Comparison of ENCODE assay signal across 8 cellular contexts in the genomic region with DNA sequence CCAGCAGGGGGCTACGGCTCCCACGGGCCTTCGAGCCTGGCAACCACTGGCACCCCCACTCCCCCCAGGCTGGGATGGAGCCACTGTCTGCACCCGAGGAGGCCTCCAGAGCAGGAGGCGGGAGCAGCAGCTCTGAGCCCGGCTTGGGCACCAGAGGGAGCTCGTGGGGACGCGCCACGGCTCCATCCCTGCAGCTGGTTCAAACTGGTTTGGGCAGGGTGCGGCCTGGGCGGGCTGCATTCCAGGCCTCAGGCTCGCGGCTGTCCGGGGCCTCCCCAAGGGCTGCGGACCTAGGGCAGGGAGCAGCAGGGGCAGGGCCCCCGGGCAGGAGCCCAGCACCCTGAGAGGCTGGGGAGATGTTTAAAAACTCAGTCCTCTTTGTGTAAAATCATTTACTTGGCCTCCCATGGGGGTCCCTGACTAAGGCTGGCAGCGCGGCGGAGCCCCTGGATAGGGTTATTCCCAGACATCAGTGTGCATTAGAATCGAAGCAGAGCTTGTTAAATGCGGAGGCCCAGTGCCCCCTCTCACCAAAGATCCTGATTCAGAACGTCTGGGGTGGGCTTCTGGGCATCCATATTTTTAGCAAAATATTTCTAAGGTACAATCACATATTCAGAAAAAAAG. TPM values are rescaled to one million over a fixed set of nuclear protein-coding genes. Genes with fewer than 3 reads are reported as not detected.
DNase-seq lines count a peak whose midpoint lies in the region; ATAC-seq and TF ChIP-seq lines count a peak whose summit lies in the region.

No MANE protein-coding gene starts in this region.

- no peaks in the 10 kb centered on the region for H3K36me3 ChIP-seq in liver (ENCODE audit: control insufficient read depth in 4 of 4, insufficient read depth in 3 of 4, low read depth in 1 of 4, low read length in 3 of 4)

- H3K4me3 ChIP-seq in AG09309 (ENCODE audit: control insufficient read depth, low read depth, low read length) (no peak overlapping the region), liver (ENCODE audit: low read depth in 1 of 3, low read length in 3 of 3) (no peak overlapping the region)

- no peak overlapping the region for H3K27ac ChIP-seq in liver (ENCODE audit: low read depth in 1 of 2, low read length in 2 of 2)

- DNase-seq in AG09309 (ENCODE audit: low read depth): peak; percentile 52
- peak; percentile 50 for DNase-seq in NCI-H446 treated with DMSO at 0.1 percent for 48 hours (lab: John Stamatoyannopoulos, UW)
- DNase-seq in activated CD4-positive, alpha-beta T cell treated with anti-CD3 and anti-CD28 coated beads for 48 hours: peak; percentile 89
- DNase-seq in dedifferentiated amniotic fluid mesenchymal stem cell (ENCODE audit: extremely low spot score): peak; percentile 90
- DNase-seq in stimulated activated CD4-positive, alpha-beta T cell treated with anti-CD3 and anti-CD28 coated beads, Interleukin-4, amount 100 ng/mL, for 24 hours: peak; percentile 87

- peak; percentile 69 to 78 for TF ChIP-seq RAD21 in liver (IDR thresholded peaks at IDR 0.05)

- H3K9ac ChIP-seq in liver (ENCODE audit: low read depth in 1 of 2, low read length in 2 of 2): peak overlapping the region in 1 of 2 donors; percentile 39

- peak; percentile 42 for ATAC-seq in GM18861 (IDR thresholded peaks at IDR 0.05; ENCODE audit: unreplicated experiment)
- peak; percentile 72 for ATAC-seq in HG03103 (IDR thresholded peaks at IDR 0.05; ENCODE audit: low read depth, unreplicated experiment)

- WGBS in liver: 16% methylated on average over 23 of the region's 23 CpGs

- no peaks in the 10 kb centered on the region for H3K27me3 ChIP-seq in liver (ENCODE audit: control insufficient read depth in 4 of 4, insufficient read depth in 4 of 4, low read length in 3 of 4)

- TF ChIP-seq CTCF in AG09309 (IDR thresholded peaks at IDR 0.05; ENCODE audit: control insufficient read depth, insufficient read depth, low read depth, low read length, missing control alignments) (peak; percentile 92), liver (IDR thresholded peaks at IDR 0.05; ENCODE audit: low read depth, low read length, missing input control) (peak; percentile 54)

- H3K4me1 ChIP-seq in liver (ENCODE audit: control insufficient read depth in 4 of 4, insufficient read depth in 4 of 4, low read length in 3 of 4): peaks cover 4 to 20% (median 19%) of the 10 kb centered on the region in 4 donors

- no peaks in the 10 kb centered on the region for H3K9me3 ChIP-seq in liver (ENCODE audit: control insufficient read depth in 4 of 4, low read length in 3 of 4)

TF ChIP-seq in liver, 16 proteins besides CTCF, POLR2A, EP300 and RAD21:
- TF ChIP-seq HNF4G (IDR thresholded peaks at IDR 0.05) (no peak), TAF1 (conservative IDR thresholded peaks at IDR 0.05) (no peak), SP1 (IDR thresholded peaks at IDR 0.05) (no peak), RXRA (IDR thresholded peaks at IDR 0.05) (peak in 1 of 2 donors; percentile 46), HNF4A (conservative IDR thresholded peaks at IDR 0.05) (peak in 1 of 2 donors; percentile 63), FOXA2 (IDR thresholded peaks at IDR 0.05) (peak; percentile 30), FOXA1 (IDR thresholded peaks at IDR 0.05) (no peak), JUND (IDR thresholded peaks at IDR 0.05) (no peak), YY1 (IDR thresholded peaks at IDR 0.05) (peak; percentile 67), NR2F2 (IDR thresholded peaks at IDR 0.05) (no peak), EGR1 (IDR thresholded peaks at IDR 0.05; ENCODE audit: low read depth in 2 of 2) (no peak)
- TF ChIP-seq, protein P1, sequence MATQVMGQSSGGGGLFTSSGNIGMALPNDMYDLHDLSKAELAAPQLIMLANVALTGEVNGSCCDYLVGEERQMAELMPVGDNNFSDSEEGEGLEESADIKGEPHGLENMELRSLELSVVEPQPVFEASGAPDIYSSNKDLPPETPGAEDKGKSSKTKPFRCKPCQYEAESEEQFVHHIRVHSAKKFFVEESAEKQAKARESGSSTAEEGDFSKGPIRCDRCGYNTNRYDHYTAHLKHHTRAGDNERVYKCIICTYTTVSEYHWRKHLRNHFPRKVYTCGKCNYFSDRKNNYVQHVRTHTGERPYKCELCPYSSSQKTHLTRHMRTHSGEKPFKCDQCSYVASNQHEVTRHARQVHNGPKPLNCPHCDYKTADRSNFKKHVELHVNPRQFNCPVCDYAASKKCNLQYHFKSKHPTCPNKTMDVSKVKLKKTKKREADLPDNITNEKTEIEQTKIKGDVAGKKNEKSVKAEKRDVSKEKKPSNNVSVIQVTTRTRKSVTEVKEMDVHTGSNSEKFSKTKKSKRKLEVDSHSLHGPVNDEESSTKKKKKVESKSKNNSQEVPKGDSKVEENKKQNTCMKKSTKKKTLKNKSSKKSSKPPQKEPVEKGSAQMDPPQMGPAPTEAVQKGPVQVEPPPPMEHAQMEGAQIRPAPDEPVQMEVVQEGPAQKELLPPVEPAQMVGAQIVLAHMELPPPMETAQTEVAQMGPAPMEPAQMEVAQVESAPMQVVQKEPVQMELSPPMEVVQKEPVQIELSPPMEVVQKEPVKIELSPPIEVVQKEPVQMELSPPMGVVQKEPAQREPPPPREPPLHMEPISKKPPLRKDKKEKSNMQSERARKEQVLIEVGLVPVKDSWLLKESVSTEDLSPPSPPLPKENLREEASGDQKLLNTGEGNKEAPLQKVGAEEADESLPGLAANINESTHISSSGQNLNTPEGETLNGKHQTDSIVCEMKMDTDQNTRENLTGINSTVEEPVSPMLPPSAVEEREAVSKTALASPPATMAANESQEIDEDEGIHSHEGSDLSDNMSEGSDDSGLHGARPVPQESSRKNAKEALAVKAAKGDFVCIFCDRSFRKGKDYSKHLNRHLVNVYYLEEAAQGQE (IDR thresholded peaks at IDR 0.05): peak; percentile 80
- TF ChIP-seq, protein P2, sequence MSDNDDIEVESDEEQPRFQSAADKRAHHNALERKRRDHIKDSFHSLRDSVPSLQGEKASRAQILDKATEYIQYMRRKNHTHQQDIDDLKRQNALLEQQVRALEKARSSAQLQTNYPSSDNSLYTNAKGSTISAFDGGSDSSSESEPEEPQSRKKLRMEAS (IDR thresholded peaks at IDR 0.05): no peak
- TF ChIP-seq, protein P3, sequence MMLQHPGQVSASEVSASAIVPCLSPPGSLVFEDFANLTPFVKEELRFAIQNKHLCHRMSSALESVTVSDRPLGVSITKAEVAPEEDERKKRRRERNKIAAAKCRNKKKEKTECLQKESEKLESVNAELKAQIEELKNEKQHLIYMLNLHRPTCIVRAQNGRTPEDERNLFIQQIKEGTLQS (IDR thresholded peaks at IDR 0.05): no peak

RNA-seq across cellular contexts. Expression of a gene that starts 4.1 kb away (rescaled TPM):
- under 1 TPM; 0.47 to 0.50 TPM for total RNA-seq in liver
- polyA plus RNA-seq in liver: under 1 TPM; 0.25 to 0.47 TPM

RNA-seq across cellular contexts. Expression of a gene that starts 59.4 kb away (rescaled TPM):
- total RNA-seq in liver: 1 to 10 TPM; 6.2 to 8.8 TPM
- polyA plus RNA-seq in liver: 1 to 10 TPM; 1.2 to 5.7 TPM
